In genomic region chr9:109459423-109459822, GRCh38 we compare ENCODE assay signal across 19 cellular contexts. TPM values are rescaled to one million over a fixed set of nuclear protein-coding genes. Genes with fewer than 3 reads are reported as not detected.
DNase-seq lines count a peak whose midpoint lies in the region; TF ChIP-seq lines count a peak whose summit lies in the region.
"Had no signal": no experiment of that assay in that cellular context is flagged by ENCODE, and none has a peak within 500 bp of the region (broad histone marks: within the 10 kb centered on the region; RNA-seq: fewer than 3 reads in every experiment).

No MANE protein-coding gene starts in this region.

- H3K9ac ChIP-seq in Loucy (ENCODE audit: low read depth, low read length, poor library complexity, severe bottlenecking), result no peak overlapping the region
- H3K9ac ChIP-seq: GM23248 had no signal

- H3K36me3 ChIP-seq in Loucy (ENCODE audit: insufficient read depth, low read length), result no peaks in the 10 kb centered on the region
- H3K36me3 ChIP-seq in brain microvascular endothelial cell (replicated peaks), result no peaks in the 10 kb centered on the region
- no peaks in the 10 kb centered on the region for H3K36me3 ChIP-seq in tibial nerve

- no peaks in the 10 kb centered on the region for H3K79me2 ChIP-seq in Loucy (ENCODE audit: insufficient read depth, low read length)

- CTCF ChIA-PET in activated CD4-positive, alpha-beta memory T cell treated with anti-CD3 and anti-CD28 coated beads for 36 hours (lab: Charles Lee), result interaction anchor here (4.4 kb wide), 1 partner anchor 10 kb away, joined by 21 read pairs; no protein-coding TSS in a partner anchor

- in situ Hi-C loops in brain microvascular endothelial cell (cut with HindIII; ENCODE audit: low pct_ligation_motif_present, low sequenced_read_pairs), result no loop called here

- no peak overlapping the region for H3K4me2 ChIP-seq in Loucy (ENCODE audit: low read depth, low read length, poor library complexity, severe bottlenecking)
- H3K4me2 ChIP-seq: PC-9 had no signal

- no peak overlapping the region for H3K4me3 ChIP-seq in Loucy (ENCODE audit: low read length, poor library complexity, severe bottlenecking)
- H3K4me3 ChIP-seq in brain microvascular endothelial cell (ENCODE audit: low read depth, low read length), result no peak overlapping the region
- H3K4me3 ChIP-seq in tibial nerve, result no peak overlapping the region
- H3K4me3 ChIP-seq: GM23248, PC-9 had no signal

- H4K20me1 ChIP-seq in Loucy (ENCODE audit: insufficient read depth, low read length, poor library complexity, severe bottlenecking), result no peaks in the 10 kb centered on the region

- no peak for DNase-seq in brain microvascular endothelial cell
- no peak for DNase-seq in type B pancreatic cell (ENCODE audit: extremely low spot score, unreplicated experiment)
- DNase-seq in NCI-H146 treated with DMSO at 0.1 percent for 48 hours (lab: John Stamatoyannopoulos, UW; ENCODE audit: unreplicated experiment), result no peak
- DNase-seq in activated CD4-positive, alpha-beta memory T cell treated with anti-CD3 and anti-CD28 coated beads for 36 hours, result no peak
- no peak for DNase-seq in tibial nerve (ENCODE audit: low spot score in 2 of 2)
- DNase-seq: GM23248, HCEC 1CT, Karpas-422, NCI-H1105 treated with DMSO at 0.1 percent for 48 hours, NCI-H187 treated with DMSO at 0.1 percent for 48 hours, NCI-H226, NCI-H524, NCI-H82, PC-9, T-helper 1 cell had no signal

- H3K9me3 Mint-ChIP-seq in type B pancreatic cell, result no peaks in the 10 kb centered on the region
- H3K9me3 Mint-ChIP-seq in activated CD4-positive, alpha-beta memory T cell treated with anti-CD3 and anti-CD28 coated beads for 36 hours, result no peaks in the 10 kb centered on the region

- WGBS in tibial nerve, 2 donors, result 59 to 66% methylated on average over 4 of the region's 4 CpGs

- H3K27ac ChIP-seq in brain microvascular endothelial cell (no peak overlapping the region), tibial nerve (no peak overlapping the region)
- H3K27ac ChIP-seq: C4-2B, GM23248, PC-9, RWPE1 had no signal

- TF ChIP-seq CTCF in GM12872 (IDR thresholded peaks at IDR 0.05; ENCODE audit: insufficient read depth, low read depth, low read length) (peak; percentile 16; the same call in 1 of the 3 replicates), Loucy (conservative IDR thresholded peaks at IDR 0.05; ENCODE audit: low read length) (peak; percentile 47; the same call in 1 of the 2 replicates), brain microvascular endothelial cell (IDR thresholded peaks at IDR 0.05; ENCODE audit: low read depth, low read length, missing control alignments) (peak; percentile 38), type B pancreatic cell (conservative IDR thresholded peaks at IDR 0.05) (peak; percentile 47), tibial nerve (IDR thresholded peaks at IDR 0.05) (no peak)

- TF ChIP-seq EP300 in tibial nerve (IDR thresholded peaks at IDR 0.05), result no peak

- H3K4me1 ChIP-seq in Loucy (ENCODE audit: insufficient read depth, low read length, poor library complexity, severe bottlenecking) (peaks cover 23% of the 10 kb centered on the region), tibial nerve (no peaks in the 10 kb centered on the region)

- intact Hi-C loops in activated CD4-positive, alpha-beta memory T cell treated with anti-CD3 and anti-CD28 coated beads for 36 hours (cut with micrococcal nuclease), result no loop called here

- H3K9me3 ChIP-seq in Loucy (ENCODE audit: insufficient read depth, low read depth, low read length) (no peaks in the 10 kb centered on the region), tibial nerve (no peaks in the 10 kb centered on the region)

- H3F3A ChIP-seq in Loucy (ENCODE audit: low read depth), result no peaks in the 10 kb centered on the region

- no peak overlapping the region for H3K4me3 Mint-ChIP-seq in type B pancreatic cell
- H3K4me3 Mint-ChIP-seq in activated CD4-positive, alpha-beta memory T cell treated with anti-CD3 and anti-CD28 coated beads for 36 hours, result no peak overlapping the region

- POLR2A ChIA-PET in activated CD4-positive, alpha-beta memory T cell treated with anti-CD3 and anti-CD28 coated beads for 36 hours (lab: Charles Lee), result no interaction called here

- H3K4me1 Mint-ChIP-seq in type B pancreatic cell (ENCODE audit: unreplicated experiment), result no peaks in the 10 kb centered on the region
- H3K4me1 Mint-ChIP-seq in activated CD4-positive, alpha-beta memory T cell treated with anti-CD3 and anti-CD28 coated beads for 36 hours (ENCODE audit: low read depth), result peaks cover 2% of the 10 kb centered on the region

- no peak for TF ChIP-seq POLR2A in tibial nerve (IDR thresholded peaks at IDR 0.05)

- H3K9me2 ChIP-seq in Loucy (replicated peaks; ENCODE audit: low read depth, low read length), result no peaks in the 10 kb centered on the region

- H3K27me3 ChIP-seq in Loucy (ENCODE audit: insufficient read depth, low read length, poor library complexity, severe bottlenecking), result peaks cover 57% of the 10 kb centered on the region
- H3K27me3 ChIP-seq in brain microvascular endothelial cell (replicated peaks), result no peaks in the 10 kb centered on the region
- H3K27me3 ChIP-seq in tibial nerve, result no peaks in the 10 kb centered on the region

- H2AFZ ChIP-seq in Loucy (ENCODE audit: low read length), result no peak overlapping the region
- H2AFZ ChIP-seq: GM23248, PC-9 had no signal

- H3K36me3 Mint-ChIP-seq in type B pancreatic cell, result no peaks in the 10 kb centered on the region
- H3K36me3 Mint-ChIP-seq in activated CD4-positive, alpha-beta memory T cell treated with anti-CD3 and anti-CD28 coated beads for 36 hours, result no peaks in the 10 kb centered on the region

- no peaks in the 10 kb centered on the region for H3K27me3 Mint-ChIP-seq in type B pancreatic cell
- peaks cover 23% of the 10 kb centered on the region for H3K27me3 Mint-ChIP-seq in activated CD4-positive, alpha-beta memory T cell treated with anti-CD3 and anti-CD28 coated beads for 36 hours

- no peak overlapping the region for H3K27ac Mint-ChIP-seq in type B pancreatic cell
- no peak overlapping the region for H3K27ac Mint-ChIP-seq in activated CD4-positive, alpha-beta memory T cell treated with anti-CD3 and anti-CD28 coated beads for 36 hours

RNA-seq across cellular contexts. Expression of gene PTPN3, which starts 38.7 kb away (rescaled TPM):
- total RNA-seq in type B pancreatic cell (ENCODE audit: low replicate concordance) (4.9 and 8.1 TPM in 2 replicates), tibial nerve (1 to 10 TPM; 1.3 to 3.3 (median 1.8) TPM)
- total RNA-seq in activated CD4-positive, alpha-beta memory T cell treated with anti-CD3 and anti-CD28 coated beads for 36 hours, result under 1 TPM; 0.52 to 0.56 TPM

Comparison
In these comparisons a context has a peak if more than half of its experiments do, and no peak if none do; other contexts are left out.
1. CTCF ChIP-seq: peak in GM12872 (single experiment), Loucy (single experiment), brain microvascular endothelial cell (single experiment) and type B pancreatic cell (single experiment); none in tibial nerve (0 of 5).